In the genomic region with DNA sequence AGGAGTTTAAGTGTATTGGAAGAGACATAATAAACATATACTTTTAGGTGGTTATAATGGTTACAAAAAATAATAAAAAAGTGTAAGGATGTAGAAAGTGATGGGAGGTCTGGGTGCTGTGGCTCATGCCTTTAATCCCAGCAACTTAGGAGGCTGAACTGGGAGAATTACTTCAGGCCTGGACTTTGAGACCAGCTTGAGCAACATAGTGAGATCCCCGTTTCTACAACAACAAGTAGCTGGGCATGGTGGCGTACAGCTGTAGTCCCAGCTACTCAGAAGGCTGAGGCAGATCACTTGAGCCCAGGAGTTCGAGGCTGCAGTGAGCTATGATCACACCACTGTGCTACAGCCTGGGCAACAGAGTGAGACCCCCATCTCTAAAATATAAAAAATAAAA, we compare ENCODE assay signal across 22 cellular contexts. TPM values are rescaled to one million over a fixed set of nuclear protein-coding genes. Genes with fewer than 3 reads are reported as not detected.
DNase-seq lines count a peak whose midpoint lies in the region; ATAC-seq and TF ChIP-seq lines count a peak whose summit lies in the region.
"Had no signal": no experiment of that assay in that cellular context is flagged by ENCODE, and none has a peak within 500 bp of the region (broad histone marks: within the 10 kb centered on the region; RNA-seq: fewer than 3 reads in every experiment).

No MANE protein-coding gene starts in this region.

- H3K9me3 Mint-ChIP-seq in stimulated activated naive CD8-positive, alpha-beta T cell treated with anti-CD3 and anti-CD28 coated beads, Interleukin-15, amount 100 ng/mL, for 72 hours: no peaks in the 10 kb centered on the region
- no peaks in the 10 kb centered on the region for H3K9me3 Mint-ChIP-seq in stimulated activated effector memory CD8-positive, alpha-beta T cell treated with anti-CD3 and anti-CD28 coated beads, Interleukin-12 subunit alpha, Interleukin-12 subunit beta, amount 100 ng/mL, for 72 hours
- H3K9me3 Mint-ChIP-seq: CD4-positive, alpha-beta T cell; GM23338; H9 had no signal

- no peak overlapping the region for H3K4me3 Mint-ChIP-seq in stimulated activated naive CD8-positive, alpha-beta T cell treated with anti-CD3 and anti-CD28 coated beads, Interleukin-15, amount 100 ng/mL, for 72 hours
- no peak overlapping the region for H3K4me3 Mint-ChIP-seq in stimulated activated effector memory CD8-positive, alpha-beta T cell treated with anti-CD3 and anti-CD28 coated beads, Interleukin-12 subunit alpha, Interleukin-12 subunit beta, amount 100 ng/mL, for 72 hours
- H3K4me3 Mint-ChIP-seq: CD14-positive monocyte; CD4-positive, alpha-beta T cell; GM23338; H9 had no signal

- H3K36me3 Mint-ChIP-seq in stimulated activated effector memory CD8-positive, alpha-beta T cell treated with anti-CD3 and anti-CD28 coated beads, Interleukin-12 subunit alpha, Interleukin-12 subunit beta, amount 100 ng/mL, for 72 hours: no peaks in the 10 kb centered on the region

- no peaks in the 10 kb centered on the region for H3K27me3 Mint-ChIP-seq in stimulated activated naive CD8-positive, alpha-beta T cell treated with anti-CD3 and anti-CD28 coated beads, Interleukin-15, amount 100 ng/mL, for 72 hours
- H3K27me3 Mint-ChIP-seq: CD4-positive, alpha-beta T cell had no signal

- no peak for TF ChIP-seq RAD21 in liver (IDR thresholded peaks at IDR 0.05)

- H3K27ac ChIP-seq in liver (ENCODE audit: low read depth in 1 of 2, low read length in 2 of 2): no peak overlapping the region
- H3K27ac ChIP-seq in prostate gland: no peak overlapping the region
- no peak overlapping the region for H3K27ac ChIP-seq in body of pancreas
- H3K27ac ChIP-seq in breast epithelium: no peak overlapping the region
- H3K27ac ChIP-seq: 22Rv1; BLaER1 treated with 17β-estradiol and CSF1 and Interleukin-3, amounts not matched to agents 10 nM and 100 nM had no signal

- H3K9me3 ChIP-seq in liver (ENCODE audit: control insufficient read depth in 4 of 4, low read length in 3 of 4) (no peaks in the 10 kb centered on the region), prostate gland (no peaks in the 10 kb centered on the region), body of pancreas (no peaks in the 10 kb centered on the region), breast epithelium (no peaks in the 10 kb centered on the region)
- H3K9me3 ChIP-seq: BE2C had no signal

- H3K9ac ChIP-seq in liver (ENCODE audit: low read depth in 1 of 2, low read length in 2 of 2): no peak overlapping the region
- H3K9ac ChIP-seq: BLaER1 treated with 17β-estradiol and CSF1 and Interleukin-3, amounts not matched to agents 10 nM and 100 nM had no signal

- no peak for TF ChIP-seq CTCF in liver (IDR thresholded peaks at IDR 0.05; ENCODE audit: low read depth, low read length, missing input control)
- TF ChIP-seq CTCF in prostate gland (IDR thresholded peaks at IDR 0.05): no peak
- no peak for TF ChIP-seq CTCF in body of pancreas (IDR thresholded peaks at IDR 0.05)
- no peak for TF ChIP-seq CTCF in breast epithelium (IDR thresholded peaks at IDR 0.05)

- ATAC-seq in stimulated activated naive CD8-positive, alpha-beta T cell treated with anti-CD3 and anti-CD28 coated beads, Interleukin-15, amount 100 ng/mL, for 72 hours: no peak
- no peak for ATAC-seq in stimulated activated naive CD8-positive, alpha-beta T cell treated with anti-CD3 and anti-CD28 coated beads, Interleukin-15, Interleukin-2, amounts not matched to agents 100 U/mL and 50 U/mL, for 24 hours
- peak; percentile 28 for ATAC-seq in left colon
- ATAC-seq in stimulated activated effector memory CD8-positive, alpha-beta T cell treated with anti-CD3 and anti-CD28 coated beads, Interleukin-12 subunit alpha, Interleukin-12 subunit beta, amount 100 ng/mL, for 72 hours: no peak
- no peak for ATAC-seq in body of pancreas
- ATAC-seq: GM23338 had no signal

- no peak for TF ChIP-seq POLR2A in prostate gland (IDR thresholded peaks at IDR 0.05)
- no peak for TF ChIP-seq POLR2A in body of pancreas (IDR thresholded peaks at IDR 0.05)
- no peak for TF ChIP-seq POLR2A in breast epithelium (IDR thresholded peaks at IDR 0.05)

- H3K4me3 ChIP-seq in liver (ENCODE audit: low read depth in 1 of 3, low read length in 3 of 3): no peak overlapping the region
- H3K4me3 ChIP-seq in prostate gland: no peak overlapping the region
- H3K4me3 ChIP-seq in body of pancreas: no peak overlapping the region
- H3K4me3 ChIP-seq in breast epithelium: no peak overlapping the region
- H3K4me3 ChIP-seq: BLaER1 treated with 17β-estradiol and CSF1 and Interleukin-3, amounts not matched to agents 10 nM and 100 nM; GM23338 had no signal

- H3K36me3 ChIP-seq in liver (ENCODE audit: control insufficient read depth in 4 of 4, insufficient read depth in 3 of 4, low read depth in 1 of 4, low read length in 3 of 4): no peaks in the 10 kb centered on the region
- no peaks in the 10 kb centered on the region for H3K36me3 ChIP-seq in prostate gland
- no peaks in the 10 kb centered on the region for H3K36me3 ChIP-seq in body of pancreas (replicated peaks in 1 of 2; ENCODE audit: insufficient read depth in 1 of 2, low read depth in 2 of 2)
- no peaks in the 10 kb centered on the region for H3K36me3 ChIP-seq in breast epithelium
- H3K36me3 ChIP-seq: BE2C had no signal

- peak overlapping the region; percentile 23 to 69 for H3K27ac Mint-ChIP-seq in stimulated activated naive CD8-positive, alpha-beta T cell treated with anti-CD3 and anti-CD28 coated beads, Interleukin-15, amount 100 ng/mL, for 72 hours
- peak overlapping the region; percentile 37 for H3K27ac Mint-ChIP-seq in stimulated activated effector memory CD8-positive, alpha-beta T cell treated with anti-CD3 and anti-CD28 coated beads, Interleukin-12 subunit alpha, Interleukin-12 subunit beta, amount 100 ng/mL, for 72 hours
- H3K27ac Mint-ChIP-seq: CD14-positive monocyte; CD4-positive, alpha-beta T cell; GM23338 had no signal

- no peak for DNase-seq in stimulated activated naive CD8-positive, alpha-beta T cell treated with anti-CD3 and anti-CD28 coated beads, Interleukin-15, amount 100 ng/mL, for 72 hours
- no peak for DNase-seq in stimulated activated naive CD8-positive, alpha-beta T cell treated with anti-CD3 and anti-CD28 coated beads, Interleukin-15, Interleukin-2, amounts not matched to agents 100 U/mL and 50 U/mL, for 24 hours
- DNase-seq in left colon (no peak), prostate gland (ENCODE audit: low spot score) (no peak), body of pancreas (no peak), breast epithelium (ENCODE audit: low spot score in 2 of 2) (no peak)
- DNase-seq in stimulated activated effector memory CD8-positive, alpha-beta T cell treated with anti-CD3 and anti-CD28 coated beads, Interleukin-12 subunit alpha, Interleukin-12 subunit beta, amount 100 ng/mL, for 72 hours (ENCODE audit: low spot score in 2 of 2): no peak
- DNase-seq: ACHN; AML-193; BE2C; Calu3; CD4-positive, alpha-beta T cell; COR-L47; DMS53; DMS79 treated with DMSO at 0.1 percent for 48 hours; GF-D8; H9 had no signal

- peaks cover 14% of the 10 kb centered on the region for H3K4me1 Mint-ChIP-seq in stimulated activated naive CD8-positive, alpha-beta T cell treated with anti-CD3 and anti-CD28 coated beads, Interleukin-15, amount 100 ng/mL, for 72 hours
- H3K4me1 Mint-ChIP-seq in stimulated activated effector memory CD8-positive, alpha-beta T cell treated with anti-CD3 and anti-CD28 coated beads, Interleukin-12 subunit alpha, Interleukin-12 subunit beta, amount 100 ng/mL, for 72 hours: no peaks in the 10 kb centered on the region
- H3K4me1 Mint-ChIP-seq: CD14-positive monocyte, GM23338 had no signal

- H3K4me1 ChIP-seq in liver (ENCODE audit: control insufficient read depth in 4 of 4, insufficient read depth in 4 of 4, low read length in 3 of 4) (no peaks in the 10 kb centered on the region), prostate gland (replicated peaks) (no peaks in the 10 kb centered on the region), body of pancreas (no peaks in the 10 kb centered on the region), breast epithelium (no peaks in the 10 kb centered on the region)
- H3K4me1 ChIP-seq: BLaER1 treated with 17β-estradiol and CSF1 and Interleukin-3, amounts not matched to agents 10 nM and 100 nM had no signal

- WGBS in liver: 86% methylated on average over 3 of the region's 3 CpGs
- WGBS in prostate gland: 92% methylated on average over 3 of the region's 3 CpGs
- WGBS in body of pancreas, 2 donors: 89 to 95% methylated on average over 3 of the region's 3 CpGs

- H3K27me3 ChIP-seq in liver (ENCODE audit: control insufficient read depth in 4 of 4, insufficient read depth in 4 of 4, low read length in 3 of 4) (no peaks in the 10 kb centered on the region), prostate gland (replicated peaks; ENCODE audit: insufficient read depth) (no peaks in the 10 kb centered on the region), body of pancreas (no peaks in the 10 kb centered on the region), breast epithelium (no peaks in the 10 kb centered on the region)
- H3K27me3 ChIP-seq: BE2C; BLaER1 treated with 17β-estradiol and CSF1 and Interleukin-3, amounts not matched to agents 10 nM and 100 nM had no signal

- intact Hi-C loops in left colon (cut with DNase I, micrococcal nuclease): no loop called here
- intact Hi-C loops in prostate gland (cut with DNase I): no loop called here
- intact Hi-C loops in body of pancreas (cut with DNase I): no loop called here
- intact Hi-C loops in breast epithelium (cut with DNase I; ENCODE audit: low total_unique reads): no loop called here

TF ChIP-seq in liver, 16 proteins besides CTCF, POLR2A, EP300 and RAD21 (continues in another document):
- no peak for TF ChIP-seq YY1 (IDR thresholded peaks at IDR 0.05)

RNA-seq across cellular contexts. Expression of gene NUBPL, which starts 19.0 kb away (rescaled TPM):
- 10 to 100 TPM; 12.3 to 13.5 TPM for total RNA-seq in left colon
- 1 to 10 TPM; 7.4 to 9.3 TPM for total RNA-seq in liver
- polyA plus RNA-seq in liver: 1 to 10 TPM; 4.2 to 5.9 TPM
- 10 to 100 TPM in 1 of 2 donors, 1 to 10 TPM in 1; 6.5 to 12.1 TPM for total RNA-seq in prostate gland
- total RNA-seq in body of pancreas: 10 to 100 TPM in 1 of 2 donors, 1 to 10 TPM in 1; 4.7 to 18.5 TPM
- 10 to 100 TPM; 10.9 to 16.2 (median 12.5) TPM for total RNA-seq in breast epithelium
